14 cellular contexts compared by ENCODE assay signal in the genomic region with DNA sequence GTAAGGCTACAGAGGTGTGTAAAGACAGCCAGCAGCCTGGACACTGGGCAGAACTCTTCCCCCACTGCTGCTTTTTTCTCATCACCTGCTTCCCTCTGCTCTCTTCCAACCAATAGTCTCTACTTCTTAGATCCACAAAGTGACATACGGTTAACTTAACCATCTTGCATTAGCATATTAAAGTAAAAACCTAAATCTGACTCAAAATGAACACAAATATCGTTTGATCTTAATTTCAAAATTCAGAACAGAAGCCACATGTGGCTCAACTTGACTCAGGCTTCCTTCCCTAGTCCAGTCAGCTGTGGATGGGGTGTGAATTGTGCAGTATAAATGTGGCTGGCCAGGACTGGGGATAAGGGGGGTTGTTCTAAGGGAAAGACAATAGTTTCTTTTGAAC.
"Had no signal": no experiment of that assay in that cellular context is flagged by ENCODE, and none has a peak within 500 bp of the region (broad histone marks: within the 10 kb centered on the region; RNA-seq: fewer than 3 reads in every experiment).

No MANE protein-coding gene starts in this region.

- H3K27me3 ChIP-seq: cardiac muscle cell, neutrophil, tibial artery, uterus had no signal

- H3K4me3 ChIP-seq: cardiac muscle cell, lower lobe of right lung, tibial artery, uterus had no signal

- H3K9me3 ChIP-seq: lower lobe of right lung, neutrophil, tibial artery, uterus had no signal

- H3K4me1 ChIP-seq: lower lobe of right lung, tibial artery, uterus had no signal

- ATAC-seq: esophagus mucosa, lower lobe of right lung had no signal

- DNase-seq: activated CD4-positive, alpha-beta T cell treated with anti-CD3 and anti-CD28 coated beads, Interleukin-2, amount 50 U/mL, for 1 hour; activated CD8-positive, alpha-beta memory T cell treated with anti-CD3 and anti-CD28 coated beads, Interleukin-2, amount 50 U/mL, for 4 hours; glutamatergic neuron; lower lobe of right lung; midbrain; retina; stimulated activated CD4-positive, alpha-beta T cell treated with anti-CD3 and anti-CD28 coated beads, Interleukin-15, amount 100 ng/mL, for 24 hours; stimulated activated CD4-positive, alpha-beta T cell treated with anti-CD3 and anti-CD28 coated beads, Interleukin-4, amount 100 ng/mL, for 24 hours; tibial artery; uterus had no signal

- FAIRE-seq: endometrium had no signal

- H3K36me3 ChIP-seq: cardiac muscle cell, lower lobe of right lung, neutrophil, tibial artery, uterus had no signal
